ENCODE assay signal across 1 cellular context in genomic region chr5:81856948-81857928, GRCh38.
TF ChIP-seq lines count a peak whose summit lies in the region.

No MANE protein-coding gene starts in this region.

TF ChIP-seq in HepG2, 621 proteins besides CTCF, POLR2A, EP300 and RAD21 (continued from another document):
- TF ChIP-seq STAT6 (CRISPR knock-in tag; IDR thresholded peaks at IDR 0.05; ENCODE audit: borderline replicate concordance) = no peak
